ENCODE assay signal across 12 cellular contexts in the genomic region with DNA sequence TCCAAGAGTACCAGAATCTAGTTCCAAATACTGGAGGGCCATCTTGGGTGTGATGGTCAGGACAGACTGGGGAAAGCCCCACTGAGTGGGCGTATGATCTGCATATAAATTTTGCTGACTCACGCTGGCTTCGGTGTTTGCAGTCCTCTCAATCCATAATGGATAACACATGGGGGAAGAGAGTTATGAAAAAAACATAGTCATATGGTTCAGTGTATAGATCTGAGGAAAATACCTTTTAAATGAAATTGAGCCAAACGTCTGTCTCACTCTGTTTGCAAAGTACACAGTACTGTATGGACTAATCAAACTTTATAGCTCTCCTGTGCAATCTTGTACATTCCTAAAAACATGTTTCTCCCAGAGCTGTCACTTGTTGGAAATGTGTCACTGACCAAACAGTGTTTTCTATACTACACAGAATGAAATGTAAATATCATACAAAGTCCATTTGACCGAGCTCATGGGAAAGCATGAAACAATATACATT.
A peak's percentile ranks its signal among the peaks of the same experiment; 100 is the strongest.
DNase-seq lines count a peak whose midpoint lies in the region; ATAC-seq and TF ChIP-seq lines count a peak whose summit lies in the region.
"Had no signal": no experiment of that assay in that cellular context is flagged by ENCODE, and none has a peak within 500 bp of the region (broad histone marks: within the 10 kb centered on the region; RNA-seq: fewer than 3 reads in every experiment).

No MANE protein-coding gene starts in this region.

- TF ChIP-seq POLR2A in IMR-90 (IDR thresholded peaks at IDR 0.05; ENCODE audit: low read depth, low read length) = no peak

- peak overlapping the region; percentile 36; the same call in 1 of the 2 replicates for H2BK20ac ChIP-seq in IMR-90 (ENCODE audit: low read depth, low read length)

- no peaks in the 10 kb centered on the region for H3K9me3 ChIP-seq in IMR-90 (ENCODE audit: control insufficient read depth, insufficient read depth, low read length)
- H3K9me3 ChIP-seq: adrenal gland, gastrocnemius medialis, SJSA1 had no signal

- no peak overlapping the region for H3K9ac ChIP-seq in IMR-90 (ENCODE audit: low read depth, low read length)

- TF ChIP-seq RAD21 in IMR-90 (IDR thresholded peaks at IDR 0.05; ENCODE audit: low read length) = no peak

- H3K14ac ChIP-seq in IMR-90 (replicated peaks; ENCODE audit: low read depth, low read length) = peak overlapping the region; percentile 18

- peaks cover 6% of the 10 kb centered on the region for H3K4me1 ChIP-seq in IMR-90 (ENCODE audit: control insufficient read depth, insufficient read depth, low read length)
- H3K4me1 ChIP-seq: gastrocnemius medialis had no signal

- DNase-seq in DMS53 (lab: John Stamatoyannopoulos, UW) = peak; percentile 78
- DNase-seq in IMR-90 = peak; percentile 90
- DNase-seq in astrocyte of the spinal cord (ENCODE audit: low read depth, low spot score) = peak; percentile 49
- DNase-seq in mesothelial cell of epicardium (ENCODE audit: low spot score in 2 of 2, unreplicated experiment in 2 of 2) = no peak
- no peak for DNase-seq in NCI-H2196 treated with DMSO at 0.1 percent for 48 hours (lab: John Stamatoyannopoulos, UW; ENCODE audit: unreplicated experiment)
- no peak for DNase-seq in G401 (ENCODE audit: low spot score)
- no peak for DNase-seq in left cardiac atrium
- DNase-seq: adrenal gland, gastrocnemius medialis had no signal

- no TSS peak for BruUV-seq in IMR-90 (replicated peaks; lab: Mats Ljungman, UMichigan)

- peak; percentile 51 for ATAC-seq in IMR-90 (ENCODE audit: low read depth)
- ATAC-seq in left cardiac atrium = no peak
- no peak for ATAC-seq in GM21576 (IDR thresholded peaks at IDR 0.05; ENCODE audit: unreplicated experiment)
- ATAC-seq: gastrocnemius medialis had no signal

- H3K9me1 ChIP-seq in IMR-90 (ENCODE audit: insufficient read depth, low read length) = peaks cover 2% of the 10 kb centered on the region; the same call in 1 of the 2 replicates

- no peaks in the 10 kb centered on the region for H3K27me3 ChIP-seq in IMR-90 (ENCODE audit: control insufficient read depth, insufficient read depth, low read length)
- H3K27me3 ChIP-seq: adrenal gland, gastrocnemius medialis, SJSA1 had no signal

- H2AK9ac ChIP-seq in IMR-90 (replicated peaks; ENCODE audit: low read depth, low read length, poor library complexity) = no peak overlapping the region

- no peak overlapping the region for H3K4me3 Mint-ChIP-seq in mesothelial cell of epicardium

- peak overlapping the region; percentile 88 for H3K18ac ChIP-seq in IMR-90 (ENCODE audit: low read depth, low read length)

- no peak overlapping the region for H4K8ac ChIP-seq in IMR-90 (ENCODE audit: low read depth in 2 of 2, low read length in 2 of 2)

- in situ Hi-C loops in IMR-90 (cut with MboI; ENCODE audit: low sequenced_read_pairs) = no loop called here
- in situ Hi-C loops in astrocyte of the spinal cord (cut with HindIII; ENCODE audit: low sequenced_read_pairs) = no loop called here
- in situ Hi-C loops in G401 (cut with HindIII; ENCODE audit: low sequenced_read_pairs) = no loop called here

- no peaks in the 10 kb centered on the region for H3K36me3 ChIP-seq in IMR-90 (ENCODE audit: control insufficient read depth, insufficient read depth, low read length)
- H3K36me3 ChIP-seq: adrenal gland, gastrocnemius medialis, SJSA1 had no signal

- POLR2A ChIA-PET in IMR-90 (lab: Charles Lee; ENCODE audit: unreplicated experiment) = no interaction called here

- dilution Hi-C loops in IMR-90 (cut with HindIII; ENCODE audit: low sequenced_read_pairs, unreplicated experiment) = no loop called here

- intact Hi-C loops in IMR-90 (cut with micrococcal nuclease) = no loop called here
- intact Hi-C loops in left cardiac atrium (cut with DNase I) = no loop called here

- H3K36me3 Mint-ChIP-seq in mesothelial cell of epicardium = no peaks in the 10 kb centered on the region

- no peak overlapping the region for H3K4me3 ChIP-seq in IMR-90 (ENCODE audit: insufficient read depth, low read depth, low read length)
- H3K4me3 ChIP-seq in astrocyte of the spinal cord (ENCODE audit: low read depth, low read length) = no peak overlapping the region
- H3K4me3 ChIP-seq: adrenal gland, gastrocnemius medialis, lung, SJSA1 had no signal

- H4K20me1 ChIP-seq in IMR-90 (ENCODE audit: insufficient read depth, low read length) = no peaks in the 10 kb centered on the region

- CTCF ChIA-PET in IMR-90 (lab: Yijun Ruan, JAX) = interaction anchor here (0.6 to 1.3 kb wide), 2 partner anchors 56 to 76 kb away, joined by 3 read pairs; no protein-coding TSS in a partner anchor

- H2BK15ac ChIP-seq in IMR-90 (ENCODE audit: low read depth, low read length) = no peak overlapping the region; the same call in 2 of the 3 replicates

- no peak overlapping the region for H2AK5ac ChIP-seq in IMR-90 (ENCODE audit: low read depth, low read length)

- H3K27ac Mint-ChIP-seq in mesothelial cell of epicardium = peak overlapping the region; percentile 47

- 50% methylated on average over 1 of the region's 5 CpGs; no CpG with 5 or more reads in 1 of the 2 experiments for WGBS in IMR-90 (ENCODE audit: extremely low coverage in 2 of 2, insufficient read length in 1 of 2), 2 experiments

- no peak overlapping the region; the same call in 1 of the 2 replicates for H3K4me2 ChIP-seq in IMR-90 (ENCODE audit: low read depth, low read length)

- no peaks in the 10 kb centered on the region for H3K79me1 ChIP-seq in IMR-90 (ENCODE audit: low read depth in 1 of 2, low read length in 2 of 2)

- TF ChIP-seq CTCF in IMR-90 (conservative IDR thresholded peaks at IDR 0.05; ENCODE audit: low read depth, low read length) = no peak
- TF ChIP-seq CTCF in astrocyte of the spinal cord (IDR thresholded peaks at IDR 0.05; ENCODE audit: low read depth, low read length) = no peak
- no peak for TF ChIP-seq CTCF in mesothelial cell of epicardium (IDR thresholded peaks at IDR 0.05; ENCODE audit: unreplicated experiment)

- H3K23ac ChIP-seq in IMR-90 (ENCODE audit: low read depth, low read length) = no peak overlapping the region

- H3K4ac ChIP-seq in IMR-90 (ENCODE audit: low read depth, low read length) = peak overlapping the region; percentile 16; the same call in 1 of the 2 replicates

- H2AFZ ChIP-seq in IMR-90 (replicated peaks; ENCODE audit: low read length, poor library complexity) = no peak overlapping the region

- H2BK120ac ChIP-seq in IMR-90 (ENCODE audit: low read depth, low read length) = peak overlapping the region; percentile 73; the same call in 1 of the 2 replicates

- no peak overlapping the region; the same call in 1 of the 2 replicates for H3K27ac ChIP-seq in IMR-90 (ENCODE audit: insufficient read depth, low read length)
- H3K27ac ChIP-seq: gastrocnemius medialis, SJSA1 had no signal

- H2BK5ac ChIP-seq in IMR-90 (ENCODE audit: low read depth, low read length, poor library complexity, severe bottlenecking) = no peak overlapping the region

- peaks cover 25% of the 10 kb centered on the region for H3K4me1 Mint-ChIP-seq in mesothelial cell of epicardium

- H3K9me3 Mint-ChIP-seq in mesothelial cell of epicardium = no peaks in the 10 kb centered on the region

- peak overlapping the region; percentile 31; the same call in 1 of the 2 replicates for H4K91ac ChIP-seq in IMR-90 (ENCODE audit: insufficient read depth, low read depth, low read length)

- H4K5ac ChIP-seq in IMR-90 (ENCODE audit: low read depth, low read length) = peak overlapping the region; percentile 68

- H3K27me3 Mint-ChIP-seq in mesothelial cell of epicardium (ENCODE audit: low read depth) = no peaks in the 10 kb centered on the region

- H3K56ac ChIP-seq in IMR-90 (ENCODE audit: extremely low read depth, insufficient read depth, low read length) = no peak overlapping the region

TF ChIP-seq in IMR-90, 13 proteins besides CTCF, POLR2A, EP300 and RAD21:
- TF ChIP-seq MXI1 (IDR thresholded peaks at IDR 0.05; ENCODE audit: borderline replicate concordance, low read depth, low read length) (no peak), SMC3 (IDR thresholded peaks at IDR 0.05; ENCODE audit: low read depth, low read length) (no peak), RCOR1 (IDR thresholded peaks at IDR 0.05; ENCODE audit: insufficient replicate concordance, low read length) (no peak), MAFK (IDR thresholded peaks at IDR 0.05; ENCODE audit: low read depth, low read length) (peak; percentile 89), NFE2L2 (IDR thresholded peaks at IDR 0.05; ENCODE audit: low read depth, low read length) (peak; percentile 98), CHD1 (IDR thresholded peaks at IDR 0.05; ENCODE audit: low read depth, low read length) (no peak), BHLHE40 (IDR thresholded peaks at IDR 0.05; ENCODE audit: low read depth, low read length) (no peak), CEBPB (IDR thresholded peaks at IDR 0.05; ENCODE audit: low read depth, low read length) (no peak), RFX5 (IDR thresholded peaks at IDR 0.05; ENCODE audit: low read depth, low read length) (no peak)
- TF ChIP-seq, protein P1, sequence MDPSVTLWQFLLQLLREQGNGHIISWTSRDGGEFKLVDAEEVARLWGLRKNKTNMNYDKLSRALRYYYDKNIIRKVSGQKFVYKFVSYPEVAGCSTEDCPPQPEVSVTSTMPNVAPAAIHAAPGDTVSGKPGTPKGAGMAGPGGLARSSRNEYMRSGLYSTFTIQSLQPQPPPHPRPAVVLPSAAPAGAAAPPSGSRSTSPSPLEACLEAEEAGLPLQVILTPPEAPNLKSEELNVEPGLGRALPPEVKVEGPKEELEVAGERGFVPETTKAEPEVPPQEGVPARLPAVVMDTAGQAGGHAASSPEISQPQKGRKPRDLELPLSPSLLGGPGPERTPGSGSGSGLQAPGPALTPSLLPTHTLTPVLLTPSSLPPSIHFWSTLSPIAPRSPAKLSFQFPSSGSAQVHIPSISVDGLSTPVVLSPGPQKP (IDR thresholded peaks at IDR 0.05; ENCODE audit: borderline replicate concordance, low read depth, low read length) = no peak

Comparison
In these comparisons a context has a peak if more than half of its experiments do, and no peak if none do; other contexts are left out.
1. DNase-seq: peak in DMS53 (single experiment), IMR-90 (single experiment) and astrocyte of the spinal cord (single experiment); none in mesothelial cell of epicardium (0 of 2), NCI-H2196 treated with DMSO at 0.1 percent for 48 hours (single experiment), G401 (single experiment) and left cardiac atrium (single experiment).